In genomic region chr18:72867721-72868665, GRCh38 we compare ENCODE assay signal across 8 cellular contexts. TPM values are rescaled to one million over a fixed set of nuclear protein-coding genes. Genes with fewer than 3 reads are reported as not detected.
DNase-seq lines count a peak whose midpoint lies in the region; ATAC-seq, FAIRE-seq and TF ChIP-seq lines count a peak whose summit lies in the region.

Gene NETO1, minus strand, starts transcription at chr18:72867987. Its CDS starts 696 bp downstream, at chr18:72867291.

- H2BK15ac ChIP-seq in H1 (ENCODE audit: low read length), result no peak within 1 kb of the TSS

- H3K27me3 ChIP-seq in HUES6 (ENCODE audit: control insufficient read depth, insufficient read depth, low read length), result peaks cover 78% of the 10 kb centered on the region
- H3K27me3 ChIP-seq in H1 (replicated peaks in 1 of 4; ENCODE audit: control insufficient read depth in 3 of 4, extremely low read depth in 1 of 4, insufficient read depth in 3 of 4, low read length in 3 of 4), result peaks cover 10 to 56% (median 31%) of the 10 kb centered on the region in 4 experiments; a peak in 6 of 7 replicates
- peaks cover 0 to 35% (median 17%) of the 10 kb centered on the region in 3 donors for H3K27me3 ChIP-seq in psoas muscle (ENCODE audit: insufficient read depth in 3 of 3, low read length in 2 of 3)
- H3K27me3 ChIP-seq in uterus, result peaks cover 0 to 15% of the 10 kb centered on the region in 2 donors

- no peak within 1 kb of the TSS for H3K23ac ChIP-seq in H1 (ENCODE audit: insufficient read length)

- TF ChIP-seq POLR2A in H1 (IDR thresholded peaks at IDR 0.05; ENCODE audit: control extremely low read depth in 1 of 2, low read depth in 2 of 2, low read length in 2 of 2) (no peak), uterus (IDR thresholded peaks at IDR 0.05) (no peak)

- H3K4me1 ChIP-seq in HUES6 (ENCODE audit: control insufficient read depth, insufficient read depth, low read length), result no peaks in the 10 kb centered on the region
- peaks cover 2 to 12% (median 3%) of the 10 kb centered on the region in 4 experiments; a peak in 6 of 7 replicates for H3K4me1 ChIP-seq in H1 (replicated peaks in 1 of 4; ENCODE audit: control insufficient read depth in 3 of 4, insufficient read depth in 4 of 4, low read length in 3 of 4)
- H3K4me1 ChIP-seq in psoas muscle, result no peaks in the 10 kb centered on the region
- H3K4me1 ChIP-seq in uterus, result peaks cover 0 to 5% of the 10 kb centered on the region in 2 donors

- no peak for ATAC-seq in psoas muscle

- intact Hi-C loops in psoas muscle (cut with DNase I), result no loop called here
- intact Hi-C loops in uterus (cut with DNase I; ENCODE audit: low total_unique reads), result no loop called here

- no peaks in the 10 kb centered on the region for H3K79me2 ChIP-seq in H1 (ENCODE audit: control insufficient read depth in 1 of 2, insufficient read depth in 2 of 2, low read length in 2 of 2)

- H3K79me1 ChIP-seq in H1 (ENCODE audit: low read depth, low read length), result no peaks in the 10 kb centered on the region

- H4K91ac ChIP-seq in H1 (replicated peaks; ENCODE audit: insufficient read length, low read length), result no peak within 1 kb of the TSS

- H3K18ac ChIP-seq in H1 (ENCODE audit: extremely low read depth, low read length), result peak within 1 kb of the TSS; percentile 41; the same call in 1 of the 2 replicates

- H3K9ac ChIP-seq in HUES6 (ENCODE audit: low read length), result peak within 1 kb of the TSS; percentile 48
- H3K9ac ChIP-seq in H1 (replicated peaks in 1 of 4; ENCODE audit: extremely low read depth in 1 of 4, low read depth in 3 of 4, low read length in 3 of 4), result peak within 1 kb of the TSS in 2 of 4 experiments; percentile 37 to 50; a peak in 4 of 7 replicates

- H3K36me3 ChIP-seq in HUES6 (ENCODE audit: control insufficient read depth, insufficient read depth, low read length) (no peaks in the 10 kb centered on the region; the same call in 1 of the 2 replicates), H1 (ENCODE audit: control insufficient read depth in 2 of 4, insufficient read depth in 4 of 4, low read length in 3 of 4) (no peaks in the 10 kb centered on the region; a peak in 2 of 8 replicates), psoas muscle (ENCODE audit: insufficient read depth in 1 of 2, low read depth in 1 of 2) (no peaks in the 10 kb centered on the region), uterus (no peaks in the 10 kb centered on the region)

- TF ChIP-seq EP300 in H1 (IDR thresholded peaks at IDR 0.05; ENCODE audit: borderline replicate concordance in 1 of 2, low read depth in 2 of 2, low read length in 2 of 2), result no peak

- FAIRE-seq in H1 (lab: Jason Lieb, UNC), result no peak

- WGBS in H1 (ENCODE audit: extremely low coverage in 1 of 2, insufficient coverage in 1 of 2, insufficient read length in 1 of 2, insufficient replicate concordance in 2 of 2, low coverage in 1 of 2, low lambda C conversion rate in 2 of 2, missing lambda C conversion rate in 1 of 2), 2 experiments, result 2% methylated on average over 18 of the region's 94 CpGs; no CpG with 5 or more reads in 1 of the 2 experiments
- WGBS in psoas muscle, 3 donors, result 0 to 1% (median 1%) methylated on average over 48 to 93 of the region's 94 CpGs

- no peaks in the 10 kb centered on the region for H4K20me1 ChIP-seq in H1 (replicated peaks in 1 of 2; ENCODE audit: control insufficient read depth in 1 of 2, insufficient read depth in 2 of 2, low read length in 2 of 2)

- peak within 1 kb of the TSS; percentile 91 for H2AFZ ChIP-seq in H1 (ENCODE audit: low read length)

- no peak within 1 kb of the TSS for H2BK5ac ChIP-seq in H1 (ENCODE audit: low read depth, low read length)

- H3K4ac ChIP-seq in H1 (replicated peaks; ENCODE audit: insufficient read length, low read depth, low read length), result no peak within 1 kb of the TSS

- no peak within 1 kb of the TSS for H2BK12ac ChIP-seq in H1 (ENCODE audit: low read depth, low read length)

- no peak within 1 kb of the TSS for H4K5ac ChIP-seq in H1 (ENCODE audit: insufficient read length, low read depth, low read length)

- no peak within 1 kb of the TSS for H2AK5ac ChIP-seq in H1 (ENCODE audit: low read depth, low read length)

- CTCF ChIA-PET in GM10248 (lab: Yijun Ruan, JAX), result no interaction called here
- CTCF ChIA-PET in H1 (lab: Charles Lee; ENCODE audit: partially characterized antibody), result no interaction called here

- no peak within 1 kb of the TSS for H3K56ac ChIP-seq in H1 (replicated peaks; ENCODE audit: insufficient read length, low read depth, low read length)

- H2BK120ac ChIP-seq in H1 (replicated peaks; ENCODE audit: low read depth, low read length), result no peak within 1 kb of the TSS

- H3K14ac ChIP-seq in H1 (ENCODE audit: insufficient read length), result no peak within 1 kb of the TSS

- no peak within 1 kb of the TSS for H2BK20ac ChIP-seq in H1 (ENCODE audit: low read length)

- H3K9me3 ChIP-seq in HUES6 (ENCODE audit: control insufficient read depth, insufficient read depth, low read depth, low read length) (no peaks in the 10 kb centered on the region), H1 (ENCODE audit: insufficient read depth in 2 of 2, low read depth in 1 of 2, low read length in 1 of 2) (no peaks in the 10 kb centered on the region), psoas muscle (no peaks in the 10 kb centered on the region), uterus (no peaks in the 10 kb centered on the region)

- POLR2A ChIA-PET in GM10248 (lab: Yijun Ruan, JAX), result no interaction called here
- POLR2A ChIA-PET in H1 (lab: Charles Lee; ENCODE audit: partially characterized antibody), result no interaction called here

- peak within 1 kb of the TSS; percentile 87 for H4K8ac ChIP-seq in H1 (ENCODE audit: extremely low read depth, insufficient read depth, low read length)

- TF ChIP-seq RAD21 in H1 (IDR thresholded peaks at IDR 0.05 in 1 of 2, conservative IDR thresholded peaks at IDR 0.05 in 1 of 2; ENCODE audit: low read depth in 2 of 2, low read length in 2 of 2), result no peak

- H3K23me2 ChIP-seq in H1 (ENCODE audit: low read depth, low read length), result peaks cover 30% of the 10 kb centered on the region; the same call in 1 of the 2 replicates

- H3K27ac ChIP-seq in HUES6 (ENCODE audit: low read depth, low read length) (no peak within 1 kb of the TSS), H1 (ENCODE audit: low read depth, low read length) (no peak within 1 kb of the TSS), psoas muscle (no peak within 1 kb of the TSS), uterus (no peak within 1 kb of the TSS)

- H3K4me3 ChIP-seq in HUES6 (ENCODE audit: low read depth, low read length) (peak within 1 kb of the TSS; percentile 81), H1 (ENCODE audit: extremely low read depth in 1 of 4, insufficient read depth in 2 of 4, low read depth in 3 of 4, low read length in 4 of 4) (peak within 1 kb of the TSS; percentile 79 to 96 (median 83)), psoas muscle (peak within 1 kb of the TSS; percentile 28), uterus (no peak within 1 kb of the TSS)

- peak within 1 kb of the TSS; percentile 89 to 97 for H3K4me2 ChIP-seq in H1 (ENCODE audit: insufficient read depth in 1 of 2, low read depth in 2 of 2, low read length in 2 of 2)

- DNase-seq in GM10248 (ENCODE audit: extremely low spot score) (peak; percentile 22), H1 (ENCODE audit: low read depth in 1 of 2, low spot score in 2 of 2) (peak in 1 of 2 experiments; percentile 61), psoas muscle (no peak), midbrain (lab: John Stamatoyannopoulos, UW) (no peak), Kasumi-1 (lab: John Stamatoyannopoulos, UW) (no peak), uterus (no peak), HuH-7.5 (ENCODE audit: low spot score) (no peak)

- TF ChIP-seq CTCF in GM10248 (IDR thresholded peaks at IDR 0.05; ENCODE audit: control extremely low read depth, extremely low read depth, low read depth, missing control alignments), result no peak
- TF ChIP-seq CTCF in H1 (IDR thresholded peaks at IDR 0.05; ENCODE audit: control extremely low read depth in 1 of 3, insufficient read depth in 1 of 3, low read depth in 1 of 3, low read length in 3 of 3), result no peak
- TF ChIP-seq CTCF in psoas muscle (IDR thresholded peaks at IDR 0.05), result no peak
- TF ChIP-seq CTCF in uterus (IDR thresholded peaks at IDR 0.05), result no peak

TF ChIP-seq in H1, 55 proteins besides CTCF, POLR2A, EP300 and RAD21 (continues in another document):
- TF ChIP-seq BCL11A (IDR thresholded peaks at IDR 0.05; ENCODE audit: low read depth in 2 of 2, low read length in 2 of 2), result no peak
- TF ChIP-seq HDAC2 (IDR thresholded peaks at IDR 0.05; ENCODE audit: borderline replicate concordance in 1 of 2, low read depth in 2 of 2, low read length in 2 of 2), result no peak
- 0 out of 2 replicates have a peak, but pooled peaks have one; percentile 45 for TF ChIP-seq TAF1 (IDR thresholded peaks at IDR 0.05; ENCODE audit: low read depth, low read length)
- no peak for TF ChIP-seq SP4 (IDR thresholded peaks at IDR 0.05; ENCODE audit: low read length)
- no peak for TF ChIP-seq MAFK (IDR thresholded peaks at IDR 0.05; ENCODE audit: low read depth, low read length)

RNA-seq across cellular contexts. Expression of gene NETO1, which starts in this region (rescaled TPM):
- total RNA-seq in H1 (2021; fragmentation: NEBNext Ultra II Directional; extraction: Animal tissue kit (Norgen Biotek cat#: 25700)), result 19.3 and 22.3 TPM in 2 replicates
- polyA plus RNA-seq in H1 (2011; rRNA removed) (3.0 and 4.3 TPM in 2 replicates), psoas muscle (under 1 TPM in 2 of 3 donors, not detected in 1; 0.06 to 0.09 TPM)
- 5.3 TPM for polyA plus RNA-seq in H1 (2011; cell fraction: cytosol; rRNA removed)
- 31.2 TPM for polyA plus RNA-seq in H1 (2011; cell fraction: nucleus; rRNA removed)
- polyA plus RNA-seq in H1 (2012, experiment 1 of 2), result 4.4 to 9.4 TPM (median 8.8 TPM) in 4 replicates
- polyA plus RNA-seq in H1 (2012, experiment 2 of 2), result 1.3 TPM
- polyA plus RNA-seq in H1 (2013, experiment 1 of 2), result 16.2 TPM
- 12.9 TPM for polyA plus RNA-seq in H1 (2013, experiment 2 of 2)
- 13.7 and 24.9 TPM in 2 replicates for polyA minus RNA-seq in H1 (2011; rRNA and poly(A)+ RNA removed)
- 18.0 TPM for polyA minus RNA-seq in H1 (2011; cell fraction: cytosol; rRNA and poly(A)+ RNA removed)
- 79.7 TPM for polyA minus RNA-seq in H1 (2011; cell fraction: nucleus; rRNA and poly(A)+ RNA removed)
- total RNA-seq in psoas muscle (not detected), uterus (1 to 10 TPM in 1 of 4 donors, not detected in 3; 1.0 TPM)

Comparison
In these comparisons a context has a peak if more than half of its experiments do, and no peak if none do; other contexts are left out.
1. H3K4me3 ChIP-seq: peak in HUES6 (single experiment), H1 (4 of 4) and psoas muscle (single experiment); none in uterus (0 of 2).